In genomic region chr10:23319835-23320234, GRCh38 we compare ENCODE assay signal across 25 cellular contexts. TPM values are rescaled to one million over a fixed set of nuclear protein-coding genes. Genes with fewer than 3 reads are reported as not detected.
"Had no signal": no experiment of that assay in that cellular context is flagged by ENCODE, and none has a peak within 500 bp of the region (broad histone marks: within the 10 kb centered on the region; RNA-seq: fewer than 3 reads in every experiment).

No MANE protein-coding gene starts in this region.

- H3K27ac ChIP-seq: gastrocnemius medialis, neural progenitor cell, ovary, right atrium auricular region, sigmoid colon, skin epidermis, stomach, thoracic aorta, transverse colon had no signal

- DNase-seq: effector memory CD4-positive, alpha-beta T cell; gastrocnemius medialis; glutamatergic neuron; kidney; left cardiac atrium; left ventricle myocardium superior; mesenchymal stem cell; midbrain; nucleus accumbens; ovary; sigmoid colon; stimulated activated CD4-positive, alpha-beta T cell treated with anti-CD3 and anti-CD28 coated beads, Interleukin-2, amount 100 ng/mL, for 24 hours; stimulated activated CD4-positive, alpha-beta T cell treated with anti-CD3 and anti-CD28 coated beads, Interleukin-4, amount 100 ng/mL, for 4 hours; stimulated activated naive CD4-positive, alpha-beta T cell; stomach; substantia nigra; transverse colon had no signal

- H3K27ac Mint-ChIP-seq: natural killer cell treated with Interleukin-12 subunit alpha and Interleukin-12 subunit beta and Interleukin-15 and Interleukin-18, amount 100 ng/mL, for 72 hours; neural progenitor cell had no signal

- H3K27me3 ChIP-seq: gastrocnemius medialis, neural progenitor cell, ovary, right atrium auricular region, sigmoid colon, stomach had no signal

- H3K4me3 ChIP-seq: gastrocnemius medialis, lung, neural progenitor cell, ovary, right atrium auricular region, sigmoid colon, skin epidermis, stomach, thoracic aorta, transverse colon had no signal

- H3K9me3 Mint-ChIP-seq: natural killer cell treated with Interleukin-12 subunit alpha and Interleukin-12 subunit beta and Interleukin-15 and Interleukin-18, amount 100 ng/mL, for 72 hours; neural progenitor cell had no signal

- H3K9me3 ChIP-seq: gastrocnemius medialis, ovary, right atrium auricular region, sigmoid colon, stomach, thoracic aorta, transverse colon had no signal

- H3K4me3 Mint-ChIP-seq: natural killer cell treated with Interleukin-12 subunit alpha and Interleukin-12 subunit beta and Interleukin-15 and Interleukin-18, amount 100 ng/mL, for 72 hours; neural progenitor cell had no signal

- H3K4me1 ChIP-seq: gastrocnemius medialis, neural progenitor cell, right atrium auricular region, sigmoid colon, stomach, transverse colon had no signal

- H3K36me3 Mint-ChIP-seq: natural killer cell treated with Interleukin-12 subunit alpha and Interleukin-12 subunit beta and Interleukin-15 and Interleukin-18, amount 100 ng/mL, for 72 hours; neural progenitor cell had no signal

- ATAC-seq: esophagus mucosa; gastrocnemius medialis; left ventricle myocardium superior; natural killer cell treated with Interleukin-12 subunit alpha and Interleukin-12 subunit beta and Interleukin-15 and Interleukin-18, amount 100 ng/mL, for 72 hours had no signal

- H3K36me3 ChIP-seq: gastrocnemius medialis, neural progenitor cell, ovary, right atrium auricular region, sigmoid colon, stomach, thoracic aorta, transverse colon had no signal

- H3K9ac ChIP-seq: neural progenitor cell had no signal

RNA-seq across cellular contexts. Expression of gene C10orf67, which starts 24.8 kb away (rescaled TPM):
- total RNA-seq: natural killer cell treated with Interleukin-12 subunit alpha and Interleukin-12 subunit beta and Interleukin-15 and Interleukin-18, amount 100 ng/mL, for 72 hours; posterior vena cava; sigmoid colon; thoracic aorta; transverse colon had no signal
